In genomic region chr5:81194633-81195333, GRCh38 we compare ENCODE assay signal across 9 cellular contexts.
DNase-seq lines count a peak whose midpoint lies in the region; ATAC-seq and TF ChIP-seq lines count a peak whose summit lies in the region.
"Had no signal": no experiment of that assay in that cellular context is flagged by ENCODE, and none has a peak within 500 bp of the region (broad histone marks: within the 10 kb centered on the region; RNA-seq: fewer than 3 reads in every experiment).

No MANE protein-coding gene starts in this region.

- DNase-seq in NCI-H1417 (lab: John Stamatoyannopoulos, UW) (peak; percentile 5 to 85 (median 32)), NCI-H1417 treated with DMSO at 0.1 percent for 48 hours (lab: John Stamatoyannopoulos, UW) (no peak), NCI-H2171 treated with DMSO at 0.1 percent for 48 hours (lab: John Stamatoyannopoulos, UW) (peak; percentile 54), T47D (ENCODE audit: low read depth in 1 of 2, low spot score in 1 of 2) (peak; percentile 85 to 86), iris pigment epithelial cell (ENCODE audit: low read depth) (peak; percentile 77)
- DNase-seq in stimulated activated CD4-positive, alpha-beta T cell treated with anti-CD3 and anti-CD28 coated beads, Interleukin-15, amount 100 ng/mL, for 1 hour (ENCODE audit: low read depth in 1 of 2, low spot score in 1 of 2) = peak; percentile 49 to 78

- in situ Hi-C loops in T47D (cut with HindIII; ENCODE audit: low pct_unique_long_range_greater_than_20kb, low sequenced_read_pairs) = no loop called here

- peak; percentile 84 for ATAC-seq in HG02981 (IDR thresholded peaks at IDR 0.05; ENCODE audit: unreplicated experiment)

- H3K4me3 ChIP-seq in WI38 (ENCODE audit: low read depth, low read length) = no peak overlapping the region
- H3K4me3 ChIP-seq: BLaER1 had no signal

- peak; percentile 94 for TF ChIP-seq CTCF in WI38 (IDR thresholded peaks at IDR 0.05; ENCODE audit: low read depth, low read length)
